ENCODE assay signal across 3 cellular contexts in genomic region chr11:92946707-92947106, GRCh38.
A peak's percentile ranks its signal among the peaks of the same experiment; 100 is the strongest.
TF ChIP-seq lines count a peak whose summit lies in the region.

No MANE protein-coding gene starts in this region.

TF ChIP-seq in HepG2, 621 proteins besides CTCF, POLR2A, EP300 and RAD21:
- TF ChIP-seq AHDC1 (CRISPR knock-in tag; IDR thresholded peaks at IDR 0.05; ENCODE audit: borderline replicate concordance), result no peak
- peak; percentile 29; the same call in 1 of the 2 replicates for TF ChIP-seq MAFF (IDR thresholded peaks at IDR 0.05; ENCODE audit: low read depth, low read length)
- TF ChIP-seq MAFK (conservative IDR thresholded peaks at IDR 0.05 in 1 of 2, IDR thresholded peaks at IDR 0.05 in 1 of 2; ENCODE audit: low read length in 2 of 2), result peak; percentile 14 to 65; a peak in 2 of 4 replicates

TF ChIP-seq in IMR-90, 13 proteins besides CTCF, POLR2A, EP300 and RAD21:
- TF ChIP-seq BHLHE40 (IDR thresholded peaks at IDR 0.05; ENCODE audit: low read depth, low read length) (no peak), MAFK (IDR thresholded peaks at IDR 0.05; ENCODE audit: low read depth, low read length) (peak; percentile 62; the same call in 1 of the 2 replicates)

TF ChIP-seq in K562, 482 proteins besides CTCF, POLR2A, EP300 and RAD21:
- TF ChIP-seq, protein P1, sequence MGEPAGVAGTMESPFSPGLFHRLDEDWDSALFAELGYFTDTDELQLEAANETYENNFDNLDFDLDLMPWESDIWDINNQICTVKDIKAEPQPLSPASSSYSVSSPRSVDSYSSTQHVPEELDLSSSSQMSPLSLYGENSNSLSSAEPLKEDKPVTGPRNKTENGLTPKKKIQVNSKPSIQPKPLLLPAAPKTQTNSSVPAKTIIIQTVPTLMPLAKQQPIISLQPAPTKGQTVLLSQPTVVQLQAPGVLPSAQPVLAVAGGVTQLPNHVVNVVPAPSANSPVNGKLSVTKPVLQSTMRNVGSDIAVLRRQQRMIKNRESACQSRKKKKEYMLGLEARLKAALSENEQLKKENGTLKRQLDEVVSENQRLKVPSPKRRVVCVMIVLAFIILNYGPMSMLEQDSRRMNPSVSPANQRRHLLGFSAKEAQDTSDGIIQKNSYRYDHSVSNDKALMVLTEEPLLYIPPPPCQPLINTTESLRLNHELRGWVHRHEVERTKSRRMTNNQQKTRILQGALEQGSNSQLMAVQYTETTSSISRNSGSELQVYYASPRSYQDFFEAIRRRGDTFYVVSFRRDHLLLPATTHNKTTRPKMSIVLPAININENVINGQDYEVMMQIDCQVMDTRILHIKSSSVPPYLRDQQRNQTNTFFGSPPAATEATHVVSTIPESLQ (CRISPR knock-in tag; IDR thresholded peaks at IDR 0.05), result no peak
- no peak for TF ChIP-seq PRDM10 (IDR thresholded peaks at IDR 0.05; ENCODE audit: partially characterized antibody)
- no peak for TF ChIP-seq ZNF3 (CRISPR knock-in tag; IDR thresholded peaks at IDR 0.05)
- TF ChIP-seq HNRNPH1 (optimal IDR thresholded peaks at IDR 0.05; ENCODE audit: low read depth, low read length), result no peak
- TF ChIP-seq NELFE (IDR thresholded peaks at IDR 0.05; ENCODE audit: insufficient read depth, insufficient read length), result no peak
- no peak for TF ChIP-seq HDAC3 (IDR thresholded peaks at IDR 0.05; ENCODE audit: borderline replicate concordance, partially characterized antibody)
- TF ChIP-seq C11orf30 (IDR thresholded peaks at IDR 0.05; ENCODE audit: low read depth), result 0 out of 2 replicates have a peak, but pooled peaks have one; percentile 12
- TF ChIP-seq MAFG (tag; conservative IDR thresholded peaks at IDR 0.05), result peak; percentile 24; the same call in 1 of the 2 replicates
- TF ChIP-seq PTTG1 (tag; IDR thresholded peaks at IDR 0.05; ENCODE audit: low read depth), result no peak
- peak; percentile 38; the same call in 1 of the 2 replicates for TF ChIP-seq ZNF316 (IDR thresholded peaks at IDR 0.05)
